In genomic region chr1:156508205-156508954, GRCh38 we compare ENCODE assay signal across 9 cellular contexts. TPM values are rescaled to one million over a fixed set of nuclear protein-coding genes. Genes with fewer than 3 reads are reported as not detected.
A peak's percentile ranks its signal among the peaks of the same experiment; 100 is the strongest.
DNase-seq lines count a peak whose midpoint lies in the region; ATAC-seq, FAIRE-seq and TF ChIP-seq lines count a peak whose summit lies in the region.
"Had no signal": no experiment of that assay in that cellular context is flagged by ENCODE, and none has a peak within 500 bp of the region (broad histone marks: within the 10 kb centered on the region; RNA-seq: fewer than 3 reads in every experiment).

No MANE protein-coding gene starts in this region.

- CTCF ChIA-PET in activated B cell treated with CpG ODN at 0.5 μM for 24 hours (lab: Charles Lee) (interaction anchor here (0.6 to 1.7 kb wide), 5 partner anchors 17 to 100 kb away, joined by 3 to 9 read pairs (median 3); no protein-coding TSS in a partner anchor), HEK293T (lab: Yijun Ruan, JAX) (interaction anchor here (1.2 to 1.4 kb wide), 2 partner anchors 28 to 218 kb away, joined by 3 to 7 read pairs; no protein-coding TSS in a partner anchor)

- peaks cover 55% of the 10 kb centered on the region for H3K4me1 Mint-ChIP-seq in activated B cell treated with CpG ODN at 0.5 μM for 24 hours

- intact Hi-C loops in activated B cell treated with CpG ODN at 0.5 μM for 24 hours (cut with micrococcal nuclease) = loop anchor here (5.0 kb wide), 1 partner anchor 39 kb away; no protein-coding TSS in a partner anchor
- intact Hi-C loops in left ventricle myocardium inferior (cut with micrococcal nuclease) = loop anchor here (10.0 kb wide), 1 partner anchor 54 kb away; no protein-coding TSS in a partner anchor

- POLR2A ChIA-PET in activated B cell treated with CpG ODN at 0.5 μM for 24 hours (lab: Charles Lee) = interaction anchor here (0.5 to 21.6 kb wide), 9 partner anchors 8 to 577 kb away, joined by 3 to 1179 read pairs (median 5); partner anchors contain the start of gene MEF2D
- POLR2A ChIA-PET in HEK293T (lab: Yijun Ruan, JAX) = interaction anchor here (0.8 to 1.8 kb wide), 4 partner anchors 10 to 51 kb away, joined by 4 to 8 read pairs (median 4); no protein-coding TSS in a partner anchor

- TF ChIP-seq CTCF in activated B cell treated with CpG ODN at 0.5 μM for 24 hours (IDR thresholded peaks at IDR 0.05) = no peak
- TF ChIP-seq CTCF in left ventricle myocardium inferior (IDR thresholded peaks at IDR 0.05; ENCODE audit: borderline replicate concordance) = no peak

- no peaks in the 10 kb centered on the region for H3K36me3 Mint-ChIP-seq in activated B cell treated with CpG ODN at 0.5 μM for 24 hours (ENCODE audit: low read depth)

- H3K9me3 ChIP-seq in left ventricle myocardium inferior (replicated peaks) (no peaks in the 10 kb centered on the region), stomach smooth muscle (ENCODE audit: control insufficient read depth in 2 of 2, low read length in 2 of 2) (no peaks in the 10 kb centered on the region)

- no peaks in the 10 kb centered on the region for H3K27me3 ChIP-seq in left ventricle myocardium inferior (ENCODE audit: low read depth)
- no peaks in the 10 kb centered on the region for H3K27me3 ChIP-seq in stomach smooth muscle (ENCODE audit: control insufficient read depth in 1 of 2, insufficient read depth in 2 of 2, low read length in 2 of 2)

- DNase-seq in GM12892 (ENCODE audit: insufficient read length) = no peak
- no peak for DNase-seq in activated B cell treated with CpG ODN at 0.5 μM for 24 hours
- DNase-seq in left ventricle myocardium inferior = peak; percentile 80
- DNase-seq in HEK293T (ENCODE audit: extremely low spot score) = no peak
- DNase-seq in hepatic stellate cell (ENCODE audit: low spot score) = no peak
- DNase-seq: T-helper 9 cell had no signal

- peak overlapping the region; percentile 64 for H3K4me3 Mint-ChIP-seq in activated B cell treated with CpG ODN at 0.5 μM for 24 hours

- H3K36me3 ChIP-seq in left ventricle myocardium inferior (no peaks in the 10 kb centered on the region), stomach smooth muscle (ENCODE audit: control insufficient read depth in 2 of 2, insufficient read depth in 2 of 2, low read length in 2 of 2) (no peaks in the 10 kb centered on the region)

- H3K4me3 ChIP-seq in left ventricle myocardium inferior = peak overlapping the region; percentile 98
- H3K4me3 ChIP-seq in stomach smooth muscle (ENCODE audit: low read length in 2 of 2) = peak overlapping the region; percentile 13 to 64

- H3K4me1 ChIP-seq in left ventricle myocardium inferior (peaks cover 68% of the 10 kb centered on the region), stomach smooth muscle (ENCODE audit: control insufficient read depth, insufficient read depth, low read length) (peaks cover 74% of the 10 kb centered on the region)

- H3K27ac ChIP-seq in left ventricle myocardium inferior (replicated peaks) = peak overlapping the region; percentile 100
- peak overlapping the region; percentile 97 for H3K27ac ChIP-seq in stomach smooth muscle (ENCODE audit: low read length)

- TF ChIP-seq POLR2A in GM12892 (IDR thresholded peaks at IDR 0.05; ENCODE audit: low read depth, low read length) = peak; percentile 68; the same call in 1 of the 2 replicates

- peak; percentile 74 for FAIRE-seq in GM12892 (lab: Jason Lieb, UNC)

- ATAC-seq in activated B cell treated with CpG ODN at 0.5 μM for 24 hours (ENCODE audit: low read depth) (no peak), HG02885 (IDR thresholded peaks at IDR 0.05; ENCODE audit: poor library complexity, unreplicated experiment) (no peak), HG02610 (IDR thresholded peaks at IDR 0.05; ENCODE audit: unreplicated experiment) (no peak)

- peak overlapping the region; percentile 56 to 62 for H3K9ac ChIP-seq in stomach smooth muscle (ENCODE audit: low read length in 2 of 2)

- no peaks in the 10 kb centered on the region for H3K27me3 Mint-ChIP-seq in activated B cell treated with CpG ODN at 0.5 μM for 24 hours

- no peaks in the 10 kb centered on the region for H3K9me3 Mint-ChIP-seq in activated B cell treated with CpG ODN at 0.5 μM for 24 hours

- peak overlapping the region; percentile 70 for H3K27ac Mint-ChIP-seq in activated B cell treated with CpG ODN at 0.5 μM for 24 hours

TF ChIP-seq in HEK293T, 16 proteins besides CTCF, POLR2A, EP300 and RAD21:
- TF ChIP-seq BHLHE40 (IDR thresholded peaks at IDR 0.05; ENCODE audit: borderline replicate concordance) (no peak), ARNT (IDR thresholded peaks at IDR 0.05) (no peak), L3MBTL2 (conservative IDR thresholded peaks at IDR 0.05) (no peak), ELF4 (IDR thresholded peaks at IDR 0.05) (no peak), ZNF384 (IDR thresholded peaks at IDR 0.05) (no peak), SUZ12 (IDR thresholded peaks at IDR 0.05) (no peak), LEF1 (IDR thresholded peaks at IDR 0.05; ENCODE audit: borderline replicate concordance) (no peak), TARDBP (IDR thresholded peaks at IDR 0.05) (no peak), HDGF (IDR thresholded peaks at IDR 0.05; ENCODE audit: borderline replicate concordance) (no peak), CTBP1 (IDR thresholded peaks at IDR 0.05; ENCODE audit: borderline replicate concordance) (no peak), FOXA1 (IDR thresholded peaks at IDR 0.05) (no peak), FOXK2 (IDR thresholded peaks at IDR 0.05) (no peak), SP1 (IDR thresholded peaks at IDR 0.05) (no peak)

RNA-seq across cellular contexts. Expression of gene MEF2D, which starts 7.8 kb away (rescaled TPM):
- 14.6 TPM for polyA plus RNA-seq in GM12892 (2012; ENCODE audit: missing spikeins)
- 101 and 114 TPM in 2 replicates for total RNA-seq in activated B cell treated with CpG ODN at 0.5 μM for 24 hours
- 96.8 TPM for total RNA-seq in left ventricle myocardium inferior
